ENCODE assay signal across 9 cellular contexts in the genomic region with DNA sequence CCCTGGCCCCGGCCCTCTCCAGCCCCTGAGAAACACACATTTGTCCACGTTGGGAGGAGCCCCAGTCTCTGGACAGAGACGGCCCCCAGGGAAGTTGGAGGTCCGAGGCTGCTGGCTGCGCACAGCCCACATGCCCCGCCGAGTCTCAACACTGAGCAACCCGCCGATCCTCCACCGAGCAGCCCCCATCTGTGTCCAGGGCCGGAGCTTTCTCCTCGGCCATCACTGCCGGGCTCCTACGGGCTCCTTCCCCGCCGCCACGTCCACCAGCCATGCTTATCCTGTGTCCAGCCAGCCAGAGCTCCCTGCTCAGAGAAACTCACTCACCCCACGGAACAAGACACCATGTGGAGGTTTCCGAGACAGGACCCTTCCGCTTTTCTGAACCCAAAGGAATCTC.
"Had no signal": no experiment of that assay in that cellular context is flagged by ENCODE, and none has a peak within 500 bp of the region (broad histone marks: within the 10 kb centered on the region; RNA-seq: fewer than 3 reads in every experiment).

No MANE protein-coding gene starts in this region.

- H2AFZ ChIP-seq: GM23248 had no signal

- H3K27ac ChIP-seq: GM23248, HL-60 had no signal

- H3K9ac ChIP-seq: GM23248 had no signal

- DNase-seq: GM23248, GOT3, HFFc6, KBM-7 had no signal

- H3K4me3 ChIP-seq: GM23248, HAP-1 had no signal

- H3K36me3 Mint-ChIP-seq: IgD-negative memory B cell had no signal

- H3K4me3 Mint-ChIP-seq: HFFc6, IgD-negative memory B cell had no signal

- ATAC-seq: HCT116, HepG2 had no signal

- H3K9me3 Mint-ChIP-seq: HFFc6, IgD-negative memory B cell had no signal

- H3K36me3 ChIP-seq: HAP-1 had no signal

- H3K9me3 ChIP-seq: HAP-1 had no signal

- H3K4me1 ChIP-seq: HAP-1 had no signal

- H3K27ac Mint-ChIP-seq: HFFc6, IgD-negative memory B cell had no signal
